ENCODE assay signal across 11 cellular contexts in the genomic region with DNA sequence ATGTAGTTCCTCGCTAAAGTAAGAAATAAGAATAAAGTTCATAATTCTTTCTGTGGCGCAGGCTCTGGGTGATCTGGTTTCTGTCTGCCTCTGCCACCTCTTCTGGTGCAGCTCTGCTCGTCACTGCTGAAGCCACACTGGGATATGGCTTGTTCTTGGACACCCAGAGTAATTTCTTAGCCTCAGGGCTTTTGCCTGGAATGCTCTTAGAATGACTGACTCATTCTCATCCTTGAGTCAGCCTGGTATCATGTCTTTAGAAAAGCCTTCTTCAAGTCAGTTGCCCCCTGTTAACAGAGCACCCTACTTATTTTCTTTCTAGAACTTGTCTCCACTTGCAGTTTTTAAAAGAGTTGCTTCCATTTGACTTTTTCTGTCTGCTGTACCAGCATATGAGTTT. TPM values are rescaled to one million over a fixed set of nuclear protein-coding genes. Genes with fewer than 3 reads are reported as not detected.
DNase-seq lines count a peak whose midpoint lies in the region; TF ChIP-seq lines count a peak whose summit lies in the region.
"Had no signal": no experiment of that assay in that cellular context is flagged by ENCODE, and none has a peak within 500 bp of the region (broad histone marks: within the 10 kb centered on the region; RNA-seq: fewer than 3 reads in every experiment).

No MANE protein-coding gene starts in this region.

- H3K9ac ChIP-seq in neural progenitor cell, result no peak overlapping the region

- DNase-seq in T-helper 1 cell (no peak), PC-9 (peak; percentile 52 to 75), dedifferentiated amniotic fluid mesenchymal stem cell (ENCODE audit: extremely low spot score) (peak; percentile 72), neural progenitor cell (ENCODE audit: low spot score) (no peak), SHP77 treated with DMSO at 0.1 percent for 48 hours (lab: John Stamatoyannopoulos, UW) (no peak), chondrocyte (ENCODE audit: low spot score) (no peak), retina (no peak)
- DNase-seq: glutamatergic neuron had no signal

- TF ChIP-seq CTCF in PC-9 (conservative IDR thresholded peaks at IDR 0.05) (no peak), neural progenitor cell (IDR thresholded peaks at IDR 0.05) (no peak), chondrocyte (IDR thresholded peaks at IDR 0.05) (no peak)

- peaks cover 48% of the 10 kb centered on the region for H3K36me3 Mint-ChIP-seq in T-helper 1 cell treated with Interleukin-12 subunit alpha and Interleukin-12 subunit beta and Interleukin-4 antibody, amounts not matched to agents 30 μg/mL and 1 μg/mL, for 36 hours (ENCODE audit: low read depth)
- peaks cover 14% of the 10 kb centered on the region for H3K36me3 Mint-ChIP-seq in neural progenitor cell
- H3K36me3 Mint-ChIP-seq in chondrocyte (ENCODE audit: low read depth), result peaks cover 31% of the 10 kb centered on the region

- H3K27me3 ChIP-seq in PC-9 (ENCODE audit: insufficient read depth, low read depth), result no peaks in the 10 kb centered on the region
- H3K27me3 ChIP-seq in neural progenitor cell, result no peaks in the 10 kb centered on the region
- H3K27me3 ChIP-seq: ascending aorta had no signal

- peaks cover 28% of the 10 kb centered on the region for H3K79me2 ChIP-seq in PC-9 (ENCODE audit: low read depth)
- peaks cover 16% of the 10 kb centered on the region for H3K79me2 ChIP-seq in neural progenitor cell (ENCODE audit: low read depth)

- H3F3A ChIP-seq in PC-9 (ENCODE audit: insufficient read depth, low read depth) (no peaks in the 10 kb centered on the region; the same call in 1 of the 2 replicates), neural progenitor cell (ENCODE audit: low read depth) (no peaks in the 10 kb centered on the region)

- H3K4me3 ChIP-seq in PC-9 (no peak overlapping the region; the same call in 1 of the 2 replicates), neural progenitor cell (no peak overlapping the region)
- H3K4me3 ChIP-seq: ascending aorta had no signal

- H3K4me1 Mint-ChIP-seq in T-helper 1 cell treated with Interleukin-12 subunit alpha and Interleukin-12 subunit beta and Interleukin-4 antibody, amounts not matched to agents 30 μg/mL and 1 μg/mL, for 36 hours (ENCODE audit: low read depth), result peaks cover 50% of the 10 kb centered on the region
- H3K4me1 Mint-ChIP-seq in neural progenitor cell (peaks cover 15% of the 10 kb centered on the region), chondrocyte (ENCODE audit: low read depth) (peaks cover 29% of the 10 kb centered on the region)

- no TSS peak for BruUV-seq in PC-9 (replicated peaks; lab: Mats Ljungman, UMichigan)

- H2AFZ ChIP-seq in PC-9 (no peak overlapping the region), neural progenitor cell (replicated peaks) (no peak overlapping the region)

- H3K27ac ChIP-seq in PC-9 (no peak overlapping the region), neural progenitor cell (no peak overlapping the region)
- H3K27ac ChIP-seq: 22Rv1, ascending aorta had no signal

- peak overlapping the region; percentile 94 for H3K4me3 Mint-ChIP-seq in T-helper 1 cell treated with Interleukin-12 subunit alpha and Interleukin-12 subunit beta and Interleukin-4 antibody, amounts not matched to agents 30 μg/mL and 1 μg/mL, for 36 hours
- H3K4me3 Mint-ChIP-seq in neural progenitor cell (peak overlapping the region; percentile 96), chondrocyte (ENCODE audit: unreplicated experiment) (no peak overlapping the region)

- no peaks in the 10 kb centered on the region for H3K27me3 Mint-ChIP-seq in T-helper 1 cell treated with Interleukin-12 subunit alpha and Interleukin-12 subunit beta and Interleukin-4 antibody, amounts not matched to agents 30 μg/mL and 1 μg/mL, for 36 hours (ENCODE audit: low read depth)
- H3K27me3 Mint-ChIP-seq in neural progenitor cell (ENCODE audit: insufficient read depth, low read depth) (peaks cover 6% of the 10 kb centered on the region), chondrocyte (ENCODE audit: low read depth) (no peaks in the 10 kb centered on the region)

- peak overlapping the region; percentile 73 for H3K4me2 ChIP-seq in PC-9
- no peak overlapping the region for H3K4me2 ChIP-seq in neural progenitor cell

- H4K20me1 ChIP-seq in PC-9 (ENCODE audit: insufficient read depth) (no peaks in the 10 kb centered on the region), neural progenitor cell (ENCODE audit: low read depth) (no peaks in the 10 kb centered on the region)

- no peak overlapping the region for H3K27ac Mint-ChIP-seq in T-helper 1 cell treated with Interleukin-12 subunit alpha and Interleukin-12 subunit beta and Interleukin-4 antibody, amounts not matched to agents 30 μg/mL and 1 μg/mL, for 36 hours
- H3K27ac Mint-ChIP-seq in neural progenitor cell (no peak overlapping the region), chondrocyte (ENCODE audit: unreplicated experiment) (no peak overlapping the region)

- intact Hi-C loops in PC-9 (cut with micrococcal nuclease; ENCODE audit: unreplicated experiment), result loop anchor here (5.0 kb wide), 1 partner anchor 219 kb away; no protein-coding TSS in a partner anchor

- POLR2A ChIA-PET in PC-9 (lab: Charles Lee; ENCODE audit: unreplicated experiment), result no interaction called here

- H3K9me2 ChIP-seq in PC-9 (ENCODE audit: insufficient read depth), result no peaks in the 10 kb centered on the region

- H3K9me3 ChIP-seq in PC-9 (ENCODE audit: insufficient read depth, low read depth) (no peaks in the 10 kb centered on the region), neural progenitor cell (ENCODE audit: low read depth) (no peaks in the 10 kb centered on the region)
- H3K9me3 ChIP-seq: ascending aorta had no signal

- CTCF ChIA-PET in PC-9 (lab: Charles Lee), result no interaction called here

- H3K4me1 ChIP-seq in PC-9 (replicated peaks; ENCODE audit: insufficient read depth) (peaks cover 24% of the 10 kb centered on the region), neural progenitor cell (peaks cover 6% of the 10 kb centered on the region)

- H3K9me3 Mint-ChIP-seq in T-helper 1 cell treated with Interleukin-12 subunit alpha and Interleukin-12 subunit beta and Interleukin-4 antibody, amounts not matched to agents 30 μg/mL and 1 μg/mL, for 36 hours, result no peaks in the 10 kb centered on the region
- H3K9me3 Mint-ChIP-seq in neural progenitor cell, result no peaks in the 10 kb centered on the region
- H3K9me3 Mint-ChIP-seq in chondrocyte (ENCODE audit: low read depth), result no peaks in the 10 kb centered on the region

- H3K36me3 ChIP-seq in PC-9 (ENCODE audit: low read depth), result peaks cover 24% of the 10 kb centered on the region
- H3K36me3 ChIP-seq in neural progenitor cell, result no peaks in the 10 kb centered on the region

RNA-seq across cellular contexts. Expression of gene ZSCAN25, which starts 2.0 kb away (rescaled TPM):
- 20.5 and 21.8 TPM in 2 replicates for total RNA-seq in PC-9 (2021)
- total RNA-seq in neural progenitor cell (ENCODE audit: low replicate concordance), result 8.7 and 13.3 TPM in 2 replicates
- 10.4 to 19.9 TPM (median 14.1 TPM) in 3 replicates for total RNA-seq in chondrocyte

RNA-seq across cellular contexts. Expression of gene TMEM225B, which starts 20.7 kb away (rescaled TPM):
- total RNA-seq in PC-9 (2021) (1.5 and 1.8 TPM in 2 replicates), neural progenitor cell (ENCODE audit: low replicate concordance) (0.53 TPM in 1 of 2 replicates, not detected in the other), chondrocyte (0.56 to 1.8 TPM (median 0.75 TPM) in 3 replicates)

Comparison
In these comparisons a context has a peak if more than half of its experiments do, and no peak if none do; other contexts are left out.
1. DNase-seq: peak in PC-9 (2 of 2) and dedifferentiated amniotic fluid mesenchymal stem cell (single experiment); none in T-helper 1 cell (0 of 5), neural progenitor cell (single experiment), SHP77 treated with DMSO at 0.1 percent for 48 hours (single experiment), chondrocyte (single experiment) and retina (single experiment).